ENCODE assay signal across 8 cellular contexts in the genomic region with DNA sequence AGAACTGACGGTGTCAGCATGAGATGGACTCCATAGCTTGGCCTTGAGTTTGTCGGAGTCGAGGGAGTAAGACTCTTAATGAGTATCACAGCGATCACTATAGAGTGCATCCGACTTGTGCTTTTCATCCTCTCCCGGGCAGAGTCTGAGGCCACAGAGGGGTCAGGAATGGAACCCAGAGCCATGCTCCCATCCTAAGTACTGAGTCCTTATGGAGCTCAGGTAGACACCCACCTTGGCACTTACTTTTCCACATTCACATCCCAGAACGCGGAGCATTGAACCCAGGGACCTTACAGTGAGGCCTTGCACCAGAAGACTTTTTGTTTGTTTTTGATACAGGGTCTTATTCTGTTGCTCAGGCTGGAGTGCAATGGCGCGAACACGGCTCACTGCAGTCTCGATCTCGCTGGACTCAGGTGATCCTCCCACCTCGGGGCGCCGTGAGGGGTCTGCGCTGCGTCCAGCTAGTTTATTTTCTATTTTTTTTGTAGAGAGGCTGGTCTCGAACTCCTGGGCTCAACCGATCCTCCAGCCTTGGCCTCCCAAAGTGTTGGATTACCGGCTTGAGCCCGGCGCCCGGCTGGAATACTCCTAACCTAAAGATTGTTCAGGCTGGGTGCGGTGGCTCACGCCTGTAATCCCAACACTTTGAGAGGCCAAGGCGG.
A peak's percentile ranks its signal among the peaks of the same experiment; 100 is the strongest.
DNase-seq lines count a peak whose midpoint lies in the region; ATAC-seq and TF ChIP-seq lines count a peak whose summit lies in the region.

No MANE protein-coding gene starts in this region.

- ATAC-seq in HG03108 (IDR thresholded peaks at IDR 0.05; ENCODE audit: unreplicated experiment) = peak; percentile 12
- ATAC-seq in HG03097 (IDR thresholded peaks at IDR 0.05; ENCODE audit: low FRiP score, unreplicated experiment) = no peak

- peaks cover 1% of the 10 kb centered on the region for H3K36me3 ChIP-seq in rectal smooth muscle tissue (ENCODE audit: control insufficient read depth, insufficient read depth, low read length)

- DNase-seq in NCI-H1092 treated with DMSO at 0.1 percent for 48 hours (lab: John Stamatoyannopoulos, UW) = peak; percentile 14
- DNase-seq in NCI-H1092 (lab: John Stamatoyannopoulos, UW) = no peak
- peak; percentile 25 for DNase-seq in germinal center (ENCODE audit: low spot score)
- DNase-seq in MV-4-11 (lab: John Stamatoyannopoulos, UW) = no peak

- H3K27ac ChIP-seq in VCaP = peak overlapping the region; percentile 98
- peak overlapping the region; percentile 92 for H3K27ac ChIP-seq in rectal smooth muscle tissue (ENCODE audit: low read depth, low read length)

- H3K4me1 ChIP-seq in rectal smooth muscle tissue (ENCODE audit: control insufficient read depth, insufficient read depth, low read length) = peaks cover 5% of the 10 kb centered on the region

- peak overlapping the region; percentile 64 for H3K9ac ChIP-seq in rectal smooth muscle tissue (ENCODE audit: low read length)

- H3K27me3 ChIP-seq in rectal smooth muscle tissue (ENCODE audit: control insufficient read depth, insufficient read depth, low read length) = no peaks in the 10 kb centered on the region

- no peak for TF ChIP-seq CTCF in VCaP (conservative IDR thresholded peaks at IDR 0.05)

- H3K4me3 ChIP-seq in rectal smooth muscle tissue (ENCODE audit: low read length) = peak overlapping the region; percentile 81

Comparison
In these comparisons a context has a peak if more than half of its experiments do, and no peak if none do; other contexts are left out.
1. DNase-seq: peak in NCI-H1092 treated with DMSO at 0.1 percent for 48 hours (single experiment) and germinal center (single experiment); none in NCI-H1092 (single experiment) and MV-4-11 (single experiment).